In genomic region chr9:77163889-77164288, GRCh38 we compare ENCODE assay signal across 22 cellular contexts. TPM values are rescaled to one million over a fixed set of nuclear protein-coding genes. Genes with fewer than 3 reads are reported as not detected.
DNase-seq lines count a peak whose midpoint lies in the region; ATAC-seq lines count a peak whose summit lies in the region.
"Had no signal": no experiment of that assay in that cellular context is flagged by ENCODE, and none has a peak within 500 bp of the region (broad histone marks: within the 10 kb centered on the region; RNA-seq: fewer than 3 reads in every experiment).

No MANE protein-coding gene starts in this region.

- no peak for DNase-seq in right cardiac atrium
- DNase-seq in Right ventricle myocardium inferior (ENCODE audit: missing footprints) = no peak
- peak; percentile 72 for DNase-seq in dermis blood vessel endothelial cell
- peak; percentile 54 for DNase-seq in glomerular visceral epithelial cell (ENCODE audit: extremely low spot score)
- DNase-seq in stimulated activated effector memory CD8-positive, alpha-beta T cell treated with anti-CD3 and anti-CD28 coated beads, Interleukin-12 subunit alpha, Interleukin-12 subunit beta, amount 100 ng/mL, for 72 hours (ENCODE audit: low spot score in 2 of 2) = no peak
- no peak for DNase-seq in G401 (ENCODE audit: low spot score)
- DNase-seq in NCI-H2029 (lab: John Stamatoyannopoulos, UW) = no peak
- DNase-seq: ACHN; activated naive CD4-positive, alpha-beta T cell treated with anti-CD3 and anti-CD28 coated beads, Interleukin-2, amount 10 ng/mL, durations not matched to agents 7 days and 5 days; COR-L47; foreskin melanocyte; GF-D8; MG63; naive thymus-derived CD8-positive, alpha-beta T cell; NCI-H1930; NCI-H510A; stimulated activated naive CD8-positive, alpha-beta T cell treated with anti-CD3 and anti-CD28 coated beads, Interleukin-15, amount 100 ng/mL, for 72 hours had no signal

- no peaks in the 10 kb centered on the region for H3K4me1 Mint-ChIP-seq in stimulated activated effector memory CD8-positive, alpha-beta T cell treated with anti-CD3 and anti-CD28 coated beads, Interleukin-12 subunit alpha, Interleukin-12 subunit beta, amount 100 ng/mL, for 72 hours
- H3K4me1 Mint-ChIP-seq: activated CD4-positive, alpha-beta T cell treated with anti-CD3 and anti-CD28 coated beads, Interleukin-2, amount 10 ng/mL, durations not matched to agents 24 days and 14 days; activated naive CD4-positive, alpha-beta T cell treated with anti-CD3 and anti-CD28 coated beads, Interleukin-2, amount 10 ng/mL, durations not matched to agents 7 days and 5 days; stimulated activated naive CD8-positive, alpha-beta T cell treated with anti-CD3 and anti-CD28 coated beads, Interleukin-15, amount 100 ng/mL, for 72 hours had no signal

- H3K27ac Mint-ChIP-seq in stimulated activated effector memory CD8-positive, alpha-beta T cell treated with anti-CD3 and anti-CD28 coated beads, Interleukin-12 subunit alpha, Interleukin-12 subunit beta, amount 100 ng/mL, for 72 hours = no peak overlapping the region
- H3K27ac Mint-ChIP-seq: activated CD4-positive, alpha-beta T cell treated with anti-CD3 and anti-CD28 coated beads, Interleukin-2, amount 10 ng/mL, durations not matched to agents 24 days and 14 days; activated naive CD4-positive, alpha-beta T cell treated with anti-CD3 and anti-CD28 coated beads, Interleukin-2, amount 10 ng/mL, durations not matched to agents 7 days and 5 days; dendritic cell treated with granulocyte-macrophage colony-stimulating factor and Interleukin-4, amounts not matched to agents 40 ng/mL and 50 ng/mL, for 4 days; naive thymus-derived CD8-positive, alpha-beta T cell; progenitor cell of endocrine pancreas; stimulated activated naive CD8-positive, alpha-beta T cell treated with anti-CD3 and anti-CD28 coated beads, Interleukin-15, amount 100 ng/mL, for 72 hours had no signal

- H3K4me1 ChIP-seq in right cardiac atrium (ENCODE audit: control insufficient read depth, insufficient read depth, low read length) = peaks cover 3% of the 10 kb centered on the region
- H3K4me1 ChIP-seq: SJSA1 had no signal

- H3K9me3 ChIP-seq in right cardiac atrium (ENCODE audit: control insufficient read depth, low read length) = no peaks in the 10 kb centered on the region
- H3K9me3 ChIP-seq: MG63, SJSA1 had no signal

- no peaks in the 10 kb centered on the region for H3K27me3 ChIP-seq in right cardiac atrium (ENCODE audit: control insufficient read depth, insufficient read depth)
- H3K27me3 ChIP-seq: MG63, SJSA1 had no signal

- no peaks in the 10 kb centered on the region for H3K9me3 Mint-ChIP-seq in stimulated activated effector memory CD8-positive, alpha-beta T cell treated with anti-CD3 and anti-CD28 coated beads, Interleukin-12 subunit alpha, Interleukin-12 subunit beta, amount 100 ng/mL, for 72 hours
- H3K9me3 Mint-ChIP-seq: activated CD4-positive, alpha-beta T cell treated with anti-CD3 and anti-CD28 coated beads, Interleukin-2, amount 10 ng/mL, durations not matched to agents 24 days and 14 days; activated naive CD4-positive, alpha-beta T cell treated with anti-CD3 and anti-CD28 coated beads, Interleukin-2, amount 10 ng/mL, durations not matched to agents 7 days and 5 days; dendritic cell treated with granulocyte-macrophage colony-stimulating factor and Interleukin-4, amounts not matched to agents 40 ng/mL and 50 ng/mL, for 4 days; naive thymus-derived CD8-positive, alpha-beta T cell; stimulated activated naive CD8-positive, alpha-beta T cell treated with anti-CD3 and anti-CD28 coated beads, Interleukin-15, amount 100 ng/mL, for 72 hours had no signal

- H3K4me3 Mint-ChIP-seq in stimulated activated effector memory CD8-positive, alpha-beta T cell treated with anti-CD3 and anti-CD28 coated beads, Interleukin-12 subunit alpha, Interleukin-12 subunit beta, amount 100 ng/mL, for 72 hours = no peak overlapping the region
- H3K4me3 Mint-ChIP-seq: activated CD4-positive, alpha-beta T cell treated with anti-CD3 and anti-CD28 coated beads, Interleukin-2, amount 10 ng/mL, durations not matched to agents 24 days and 14 days; activated naive CD4-positive, alpha-beta T cell treated with anti-CD3 and anti-CD28 coated beads, Interleukin-2, amount 10 ng/mL, durations not matched to agents 7 days and 5 days; dendritic cell treated with granulocyte-macrophage colony-stimulating factor and Interleukin-4, amounts not matched to agents 40 ng/mL and 50 ng/mL, for 4 days; naive thymus-derived CD8-positive, alpha-beta T cell; stimulated activated naive CD8-positive, alpha-beta T cell treated with anti-CD3 and anti-CD28 coated beads, Interleukin-15, amount 100 ng/mL, for 72 hours had no signal

- intact Hi-C loops in right cardiac atrium (cut with DNase I) (no loop called here), Right ventricle myocardium inferior (cut with DNase I) (no loop called here)

- ATAC-seq in right cardiac atrium (peak; percentile 47 to 54), Right ventricle myocardium inferior (no peak), HG03196 (IDR thresholded peaks at IDR 0.05; ENCODE audit: unreplicated experiment) (no peak)
- ATAC-seq in stimulated activated effector memory CD8-positive, alpha-beta T cell treated with anti-CD3 and anti-CD28 coated beads, Interleukin-12 subunit alpha, Interleukin-12 subunit beta, amount 100 ng/mL, for 72 hours = no peak
- ATAC-seq: naive thymus-derived CD8-positive, alpha-beta T cell; stimulated activated naive CD8-positive, alpha-beta T cell treated with anti-CD3 and anti-CD28 coated beads, Interleukin-15, amount 100 ng/mL, for 72 hours had no signal

- H3K36me3 Mint-ChIP-seq in stimulated activated effector memory CD8-positive, alpha-beta T cell treated with anti-CD3 and anti-CD28 coated beads, Interleukin-12 subunit alpha, Interleukin-12 subunit beta, amount 100 ng/mL, for 72 hours = no peaks in the 10 kb centered on the region
- H3K36me3 Mint-ChIP-seq: activated naive CD4-positive, alpha-beta T cell treated with anti-CD3 and anti-CD28 coated beads, Interleukin-2, amount 10 ng/mL, durations not matched to agents 7 days and 5 days; naive thymus-derived CD8-positive, alpha-beta T cell had no signal

- in situ Hi-C loops in G401 (cut with HindIII; ENCODE audit: low sequenced_read_pairs) = no loop called here

- 33% methylated on average over 4 of the region's 4 CpGs for WGBS in right cardiac atrium

- H3K27ac ChIP-seq in right cardiac atrium (ENCODE audit: low read length) = no peak overlapping the region
- H3K27ac ChIP-seq: SJSA1 had no signal

- no peak overlapping the region for H3K4me3 ChIP-seq in right cardiac atrium (ENCODE audit: low read length)
- H3K4me3 ChIP-seq: MG63, SJSA1 had no signal

RNA-seq across cellular contexts. Expression of gene VPS13A, which starts 13.4 kb away (rescaled TPM):
- total RNA-seq in right cardiac atrium = 10 to 100 TPM; 39.8 to 47.2 (median 44.5) TPM
- 18.7 TPM for polyA plus RNA-seq in right cardiac atrium
- total RNA-seq in Right ventricle myocardium inferior = 36.2 TPM
- 35.2 and 35.6 TPM in 2 replicates for total RNA-seq in dermis blood vessel endothelial cell
- total RNA-seq in G401 (2014; rRNA removed; shearing (Covaris generic)) = 10.6 and 14.2 TPM in 2 replicates

Comparison
In these comparisons a context has a peak if more than half of its experiments do, and no peak if none do; other contexts are left out.
1. ATAC-seq: peak in right cardiac atrium (2 of 2); none in Right ventricle myocardium inferior (single experiment), stimulated activated effector memory CD8-positive, alpha-beta T cell treated with anti-CD3 and anti-CD28 coated beads, Interleukin-12 subunit alpha, Interleukin-12 subunit beta, amount 100 ng/mL, for 72 hours (single experiment) and HG03196 (single experiment).
2. DNase-seq: peak in dermis blood vessel endothelial cell (single experiment) and glomerular visceral epithelial cell (single experiment); none in right cardiac atrium (0 of 3), Right ventricle myocardium inferior (single experiment), stimulated activated effector memory CD8-positive, alpha-beta T cell treated with anti-CD3 and anti-CD28 coated beads, Interleukin-12 subunit alpha, Interleukin-12 subunit beta, amount 100 ng/mL, for 72 hours (0 of 2), G401 (single experiment) and NCI-H2029 (single experiment).